Comparison of ENCODE assay signal across 8 cellular contexts in genomic region chr3:33787328-33788009, GRCh38. TPM values are rescaled to one million over a fixed set of nuclear protein-coding genes. Genes with fewer than 3 reads are reported as not detected.
DNase-seq lines count a peak whose midpoint lies in the region; ATAC-seq, FAIRE-seq and TF ChIP-seq lines count a peak whose summit lies in the region.

No MANE protein-coding gene starts in this region.

- no peak overlapping the region for H3K27ac Mint-ChIP-seq in activated naive CD4-positive, alpha-beta T cell treated with anti-CD3 and anti-CD28 coated beads, Interleukin-2, amount 50 U/mL, for 72 hours

- FAIRE-seq in pancreas (lab: Jason Lieb, UNC) = peak; percentile 5

- no peaks in the 10 kb centered on the region for H3K79me2 ChIP-seq in Karpas-422 (ENCODE audit: low read length)

- no peaks in the 10 kb centered on the region for H4K20me1 ChIP-seq in Karpas-422 (ENCODE audit: insufficient read depth, low read depth, low read length)

- no peak for TF ChIP-seq POLR2A in uterus (IDR thresholded peaks at IDR 0.05)

- H3K4me2 ChIP-seq in Karpas-422 (ENCODE audit: low read depth, low read length, poor library complexity, severe bottlenecking) = peak overlapping the region; percentile 68

- WGBS in pancreas, 2 donors = 6 to 7% methylated on average over 15 of the region's 15 CpGs

- ATAC-seq in GM21786 (IDR thresholded peaks at IDR 0.05; ENCODE audit: unreplicated experiment) (peak; percentile 84), pancreas (peak; percentile 84 to 99 (median 97))
- ATAC-seq in activated naive CD4-positive, alpha-beta T cell treated with anti-CD3 and anti-CD28 coated beads, Interleukin-2, amount 50 U/mL, for 72 hours = peak; percentile 87 to 90

- H3K36me3 Mint-ChIP-seq in activated naive CD4-positive, alpha-beta T cell treated with anti-CD3 and anti-CD28 coated beads, Interleukin-2, amount 50 U/mL, for 72 hours = no peaks in the 10 kb centered on the region

- no peaks in the 10 kb centered on the region for H3K36me3 ChIP-seq in ES-I3 (ENCODE audit: insufficient read depth, low read length)
- H3K36me3 ChIP-seq in Karpas-422 (ENCODE audit: insufficient read depth, low read length) = no peaks in the 10 kb centered on the region
- H3K36me3 ChIP-seq in pancreas = no peaks in the 10 kb centered on the region
- no peaks in the 10 kb centered on the region for H3K36me3 ChIP-seq in uterus

- peaks cover 16% of the 10 kb centered on the region for H3K4me1 ChIP-seq in ES-I3 (ENCODE audit: insufficient read depth, low read length)
- H3K4me1 ChIP-seq in Karpas-422 (ENCODE audit: low read length) = peaks cover 23% of the 10 kb centered on the region
- H3K4me1 ChIP-seq in pancreas = peaks cover 0 to 4% (median 0%) of the 10 kb centered on the region in 3 donors
- no peaks in the 10 kb centered on the region for H3K4me1 ChIP-seq in uterus

- H3K9me3 Mint-ChIP-seq in activated naive CD4-positive, alpha-beta T cell treated with anti-CD3 and anti-CD28 coated beads, Interleukin-2, amount 50 U/mL, for 72 hours = no peaks in the 10 kb centered on the region

- H3K9ac ChIP-seq in ES-I3 (ENCODE audit: low read depth, low read length) (peak overlapping the region; percentile 22), Karpas-422 (ENCODE audit: low read length) (peak overlapping the region; percentile 47)

- no peaks in the 10 kb centered on the region for H3K9me2 ChIP-seq in Karpas-422 (replicated peaks; ENCODE audit: insufficient read depth, low read length)

- H3K9me3 ChIP-seq in ES-I3 (ENCODE audit: control insufficient read depth, insufficient read depth, low read length) (no peaks in the 10 kb centered on the region), Karpas-422 (ENCODE audit: low read length) (no peaks in the 10 kb centered on the region), pancreas (no peaks in the 10 kb centered on the region), uterus (no peaks in the 10 kb centered on the region)

- H3K27ac ChIP-seq in Karpas-422 (ENCODE audit: low read length) (no peak overlapping the region), pancreas (no peak overlapping the region), uterus (no peak overlapping the region)

- intact Hi-C loops in head of caudate nucleus (cut with DNase I) (no loop called here), pancreas (cut with DNase I) (loop anchor here in 1 of 3 donors (5.0 kb wide), 1 partner anchor 155 kb away; no protein-coding TSS in a partner anchor), uterus (cut with DNase I; ENCODE audit: low total_unique reads) (loop anchor here (10.0 kb wide), 1 partner anchor 153 kb away; no protein-coding TSS in a partner anchor)

- TF ChIP-seq CTCF in pancreas (IDR thresholded peaks at IDR 0.05) (peak; percentile 35 to 70 (median 62)), uterus (IDR thresholded peaks at IDR 0.05) (peak; percentile 64 to 83 (median 76))

- H2AFZ ChIP-seq in Karpas-422 (ENCODE audit: low read length) = peak overlapping the region; percentile 66

- peak overlapping the region; percentile 52; the same call in 1 of the 2 replicates for H3K4me3 ChIP-seq in Karpas-422 (ENCODE audit: low read length)
- H3K4me3 ChIP-seq in pancreas = no peak overlapping the region
- H3K4me3 ChIP-seq in uterus = no peak overlapping the region

- DNase-seq in Karpas-422 (peak; percentile 89), SK-N-DZ (ENCODE audit: low spot score) (peak; percentile 80), head of caudate nucleus (peak; percentile 27 to 85 (median 60)), pancreas (peak in 5 of 6 donors; percentile 31 to 64 (median 49)), uterus (peak; percentile 48 to 55)
- DNase-seq in activated naive CD4-positive, alpha-beta T cell treated with anti-CD3 and anti-CD28 coated beads, Interleukin-2, amount 50 U/mL, for 72 hours (ENCODE audit: low spot score in 2 of 2) = peak in 1 of 2 donors; percentile 46

- no peaks in the 10 kb centered on the region for H3K27me3 ChIP-seq in Karpas-422 (ENCODE audit: low read length)
- H3K27me3 ChIP-seq in pancreas = no peaks in the 10 kb centered on the region
- H3K27me3 ChIP-seq in uterus = no peaks in the 10 kb centered on the region

RNA-seq across cellular contexts. Expression of gene PDCD6IP, which starts 11.0 kb away (rescaled TPM):
- 169 and 179 TPM in 2 replicates for total RNA-seq in Karpas-422 (2014; rRNA removed; shearing (Covaris generic); ENCODE audit: low replicate concordance)
- polyA plus RNA-seq in SK-N-DZ (2014; cell fraction: cytosol; rRNA removed) = 77.3 and 84.8 TPM in 2 replicates
- 133 and 183 TPM in 2 replicates for polyA plus RNA-seq in SK-N-DZ (2014; cell fraction: nucleus; rRNA removed)
- 100 to 1,000 TPM; 160 to 192 TPM for total RNA-seq in activated naive CD4-positive, alpha-beta T cell treated with anti-CD3 and anti-CD28 coated beads, Interleukin-2, amount 50 U/mL, for 72 hours
- total RNA-seq in pancreas (100 to 1,000 TPM in 1 of 6 donors, 10 to 100 TPM in 5; 68.0 to 130 (median 83.4) TPM), uterus (100 to 1,000 TPM in 3 of 4 donors, 10 to 100 TPM in 1; 74.3 to 317 (median 164) TPM)
- 10 to 100 TPM; 15.1 to 27.6 TPM for polyA plus RNA-seq in pancreas
